1 cellular context compared by ENCODE assay signal in genomic region chr4:121380448-121381147, GRCh38.
TF ChIP-seq lines count a peak whose summit lies in the region.

Gene QRFPR, minus strand, starts transcription at chr4:121381018. Its CDS starts 371 bp downstream, at chr4:121380647.

TF ChIP-seq in HEK293, 187 proteins besides CTCF, POLR2A, EP300 and RAD21 (continued from another document and continues in another):
- TF ChIP-seq ZNF645 (tag by site-specific recombination; IDR thresholded peaks at IDR 0.05) (no peak), REPIN1 (tag by site-specific recombination; IDR thresholded peaks at IDR 0.05; ENCODE audit: low read depth) (no peak), ZFP37 (tag by site-specific recombination; IDR thresholded peaks at IDR 0.05) (no peak), ZNF777 (tag by site-specific recombination; IDR thresholded peaks at IDR 0.05; ENCODE audit: borderline replicate concordance) (no peak), ZNF600 (tag by site-specific recombination; IDR thresholded peaks at IDR 0.05) (peak; percentile 31; the same call in 1 of the 2 replicates), ZNF660 (tag by site-specific recombination; IDR thresholded peaks at IDR 0.05) (0 out of 2 replicates have a peak, but pooled peaks have one; percentile 29), ZNF19 (tag by site-specific recombination; IDR thresholded peaks at IDR 0.05; ENCODE audit: low read depth) (no peak), ZBTB1 (tag by site-specific recombination; IDR thresholded peaks at IDR 0.05) (no peak), ZNF335 (tag by site-specific recombination; conservative IDR thresholded peaks at IDR 0.05) (peak; percentile 85), ZNF521 (tag by site-specific recombination; IDR thresholded peaks at IDR 0.05) (no peak), SP3 (tag by site-specific recombination; IDR thresholded peaks at IDR 0.05) (0 out of 2 replicates have a peak, but pooled peaks have one; percentile 63), ZFP69B (tag by site-specific recombination; IDR thresholded peaks at IDR 0.05) (no peak), ZNF132 (tag by site-specific recombination; IDR thresholded peaks at IDR 0.05; ENCODE audit: borderline replicate concordance) (no peak), HOXA7 (CRISPR knock-in tag; IDR thresholded peaks at IDR 0.05; ENCODE audit: borderline replicate concordance) (no peak), SETDB1 (IDR thresholded peaks at IDR 0.05; ENCODE audit: insufficient read length, low read length) (no peak), ZNF311 (tag by site-specific recombination; IDR thresholded peaks at IDR 0.05; ENCODE audit: borderline replicate concordance) (no peak), ZNF596 (tag by site-specific recombination; IDR thresholded peaks at IDR 0.05) (no peak), PBX3 (CRISPR knock-in tag; IDR thresholded peaks at IDR 0.05) (no peak), ZBTB8A (tag by site-specific recombination; IDR thresholded peaks at IDR 0.05) (no peak), MZF1 (tag by site-specific recombination; IDR thresholded peaks at IDR 0.05; ENCODE audit: borderline replicate concordance) (no peak), ZNF2 (tag by site-specific recombination; IDR thresholded peaks at IDR 0.05) (0 out of 2 replicates have a peak, but pooled peaks have one; percentile 17), ZNF37A (tag by site-specific recombination; IDR thresholded peaks at IDR 0.05) (no peak), ZXDB (tag by site-specific recombination; IDR thresholded peaks at IDR 0.05) (0 out of 2 replicates have a peak, but pooled peaks have one; percentile 12), ZNF704 (tag by site-specific recombination; IDR thresholded peaks at IDR 0.05) (0 out of 2 replicates have a peak, but pooled peaks have one; percentile 4), ZBTB17 (tag by site-specific recombination; IDR thresholded peaks at IDR 0.05) (peak; percentile 75; the same call in 1 of the 2 replicates), ZNF843 (tag by site-specific recombination; IDR thresholded peaks at IDR 0.05) (no peak), ZNF585B (tag by site-specific recombination; IDR thresholded peaks at IDR 0.05) (no peak), RBAK (tag by site-specific recombination; IDR thresholded peaks at IDR 0.05) (no peak), ZNF248 (tag by site-specific recombination; IDR thresholded peaks at IDR 0.05) (no peak), ZNF148 (tag by site-specific recombination; IDR thresholded peaks at IDR 0.05; ENCODE audit: borderline replicate concordance) (no peak), ZNF658 (tag by site-specific recombination; IDR thresholded peaks at IDR 0.05) (no peak), GLIS2 (tag by site-specific recombination; IDR thresholded peaks at IDR 0.05) (peak; percentile 90), ZNF211 (tag by site-specific recombination; IDR thresholded peaks at IDR 0.05; ENCODE audit: low read depth) (no peak), ZNF350 (tag by site-specific recombination; IDR thresholded peaks at IDR 0.05) (no peak), ZNF362 (tag by site-specific recombination; IDR thresholded peaks at IDR 0.05) (no peak), TRIM28 (IDR thresholded peaks at IDR 0.05; ENCODE audit: borderline replicate concordance, low read length) (no peak), ZNF138 (tag by site-specific recombination; IDR thresholded peaks at IDR 0.05; ENCODE audit: borderline replicate concordance) (no peak), ZNF785 (tag by site-specific recombination; IDR thresholded peaks at IDR 0.05) (no peak), GLIS1 (tag by site-specific recombination; IDR thresholded peaks at IDR 0.05) (peak; percentile 86), ZNF501 (tag by site-specific recombination; IDR thresholded peaks at IDR 0.05) (no peak), ZNF24 (tag by site-specific recombination; IDR thresholded peaks at IDR 0.05) (no peak; the same call in 1 of the 2 replicates), ZNF223 (tag by site-specific recombination; IDR thresholded peaks at IDR 0.05) (no peak), EGR2 (tag by site-specific recombination; IDR thresholded peaks at IDR 0.05; ENCODE audit: low read depth) (no peak), SCRT2 (tag by site-specific recombination; IDR thresholded peaks at IDR 0.05) (no peak), ZBTB26 (tag by site-specific recombination; optimal IDR thresholded peaks at IDR 0.05) (peak; percentile 77), KLF10 (tag by site-specific recombination; IDR thresholded peaks at IDR 0.05) (peak; percentile 85), ZNF433 (tag by site-specific recombination; IDR thresholded peaks at IDR 0.05; ENCODE audit: low read depth) (no peak), ZNF610 (tag by site-specific recombination; IDR thresholded peaks at IDR 0.05; ENCODE audit: borderline replicate concordance) (peak; percentile 93; the same call in 1 of the 2 replicates), ZNF416 (tag by site-specific recombination; IDR thresholded peaks at IDR 0.05) (no peak), ZNF114 (tag by site-specific recombination; IDR thresholded peaks at IDR 0.05) (no peak)
- TF ChIP-seq, protein P1, sequence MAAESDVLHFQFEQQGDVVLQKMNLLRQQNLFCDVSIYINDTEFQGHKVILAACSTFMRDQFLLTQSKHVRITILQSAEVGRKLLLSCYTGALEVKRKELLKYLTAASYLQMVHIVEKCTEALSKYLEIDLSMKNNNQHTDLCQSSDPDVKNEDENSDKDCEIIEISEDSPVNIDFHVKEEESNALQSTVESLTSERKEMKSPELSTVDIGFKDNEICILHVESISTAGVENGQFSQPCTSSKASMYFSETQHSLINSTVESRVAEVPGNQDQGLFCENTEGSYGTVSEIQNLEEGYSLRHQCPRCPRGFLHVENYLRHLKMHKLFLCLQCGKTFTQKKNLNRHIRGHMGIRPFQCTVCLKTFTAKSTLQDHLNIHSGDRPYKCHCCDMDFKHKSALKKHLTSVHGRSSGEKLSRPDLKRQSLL (tag by site-specific recombination; IDR thresholded peaks at IDR 0.05), result peak; percentile 90
- TF ChIP-seq, protein P2, sequence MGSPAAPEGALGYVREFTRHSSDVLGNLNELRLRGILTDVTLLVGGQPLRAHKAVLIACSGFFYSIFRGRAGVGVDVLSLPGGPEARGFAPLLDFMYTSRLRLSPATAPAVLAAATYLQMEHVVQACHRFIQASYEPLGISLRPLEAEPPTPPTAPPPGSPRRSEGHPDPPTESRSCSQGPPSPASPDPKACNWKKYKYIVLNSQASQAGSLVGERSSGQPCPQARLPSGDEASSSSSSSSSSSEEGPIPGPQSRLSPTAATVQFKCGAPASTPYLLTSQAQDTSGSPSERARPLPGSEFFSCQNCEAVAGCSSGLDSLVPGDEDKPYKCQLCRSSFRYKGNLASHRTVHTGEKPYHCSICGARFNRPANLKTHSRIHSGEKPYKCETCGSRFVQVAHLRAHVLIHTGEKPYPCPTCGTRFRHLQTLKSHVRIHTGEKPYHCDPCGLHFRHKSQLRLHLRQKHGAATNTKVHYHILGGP (tag by site-specific recombination; IDR thresholded peaks at IDR 0.05), result no peak
- TF ChIP-seq, protein P3, sequence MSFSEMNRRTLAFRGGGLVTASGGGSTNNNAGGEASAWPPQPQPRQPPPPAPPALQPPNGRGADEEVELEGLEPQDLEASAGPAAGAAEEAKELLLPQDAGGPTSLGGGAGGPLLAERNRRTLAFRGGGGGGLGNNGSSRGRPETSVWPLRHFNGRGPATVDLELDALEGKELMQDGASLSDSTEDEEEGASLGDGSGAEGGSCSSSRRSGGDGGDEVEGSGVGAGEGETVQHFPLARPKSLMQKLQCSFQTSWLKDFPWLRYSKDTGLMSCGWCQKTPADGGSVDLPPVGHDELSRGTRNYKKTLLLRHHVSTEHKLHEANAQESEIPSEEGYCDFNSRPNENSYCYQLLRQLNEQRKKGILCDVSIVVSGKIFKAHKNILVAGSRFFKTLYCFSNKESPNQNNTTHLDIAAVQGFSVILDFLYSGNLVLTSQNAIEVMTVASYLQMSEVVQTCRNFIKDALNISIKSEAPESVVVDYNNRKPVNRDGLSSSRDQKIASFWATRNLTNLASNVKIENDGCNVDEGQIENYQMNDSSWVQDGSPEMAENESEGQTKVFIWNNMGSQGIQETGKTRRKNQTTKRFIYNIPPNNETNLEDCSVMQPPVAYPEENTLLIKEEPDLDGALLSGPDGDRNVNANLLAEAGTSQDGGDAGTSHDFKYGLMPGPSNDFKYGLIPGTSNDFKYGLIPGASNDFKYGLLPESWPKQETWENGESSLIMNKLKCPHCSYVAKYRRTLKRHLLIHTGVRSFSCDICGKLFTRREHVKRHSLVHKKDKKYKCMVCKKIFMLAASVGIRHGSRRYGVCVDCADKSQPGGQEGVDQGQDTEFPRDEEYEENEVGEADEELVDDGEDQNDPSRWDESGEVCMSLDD (tag by site-specific recombination; IDR thresholded peaks at IDR 0.05), result 0 out of 2 replicates have a peak, but pooled peaks have one; percentile 55
- TF ChIP-seq, protein P4, sequence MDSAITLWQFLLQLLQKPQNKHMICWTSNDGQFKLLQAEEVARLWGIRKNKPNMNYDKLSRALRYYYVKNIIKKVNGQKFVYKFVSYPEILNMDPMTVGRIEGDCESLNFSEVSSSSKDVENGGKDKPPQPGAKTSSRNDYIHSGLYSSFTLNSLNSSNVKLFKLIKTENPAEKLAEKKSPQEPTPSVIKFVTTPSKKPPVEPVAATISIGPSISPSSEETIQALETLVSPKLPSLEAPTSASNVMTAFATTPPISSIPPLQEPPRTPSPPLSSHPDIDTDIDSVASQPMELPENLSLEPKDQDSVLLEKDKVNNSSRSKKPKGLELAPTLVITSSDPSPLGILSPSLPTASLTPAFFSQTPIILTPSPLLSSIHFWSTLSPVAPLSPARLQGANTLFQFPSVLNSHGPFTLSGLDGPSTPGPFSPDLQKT (IDR thresholded peaks at IDR 0.05; ENCODE audit: borderline replicate concordance, low read depth, low read length), result no peak
- TF ChIP-seq, protein P5, sequence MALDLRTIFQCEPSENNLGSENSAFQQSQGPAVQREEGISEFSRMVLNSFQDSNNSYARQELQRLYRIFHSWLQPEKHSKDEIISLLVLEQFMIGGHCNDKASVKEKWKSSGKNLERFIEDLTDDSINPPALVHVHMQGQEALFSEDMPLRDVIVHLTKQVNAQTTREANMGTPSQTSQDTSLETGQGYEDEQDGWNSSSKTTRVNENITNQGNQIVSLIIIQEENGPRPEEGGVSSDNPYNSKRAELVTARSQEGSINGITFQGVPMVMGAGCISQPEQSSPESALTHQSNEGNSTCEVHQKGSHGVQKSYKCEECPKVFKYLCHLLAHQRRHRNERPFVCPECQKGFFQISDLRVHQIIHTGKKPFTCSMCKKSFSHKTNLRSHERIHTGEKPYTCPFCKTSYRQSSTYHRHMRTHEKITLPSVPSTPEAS (tag by site-specific recombination; IDR thresholded peaks at IDR 0.05), result no peak
